1 cellular context compared by ENCODE assay signal in genomic region chr10:127908958-127909267, GRCh38.
TF ChIP-seq lines count a peak whose summit lies in the region.

No MANE protein-coding gene starts in this region.

TF ChIP-seq in WTC11, 78 proteins besides CTCF, POLR2A, EP300 and RAD21 (continued from another document):
- TF ChIP-seq ZNF532 (CRISPR knock-in tag; IDR thresholded peaks at IDR 0.05; ENCODE audit: borderline replicate concordance) (no peak), EMX1 (CRISPR knock-in tag; IDR thresholded peaks at IDR 0.05) (no peak), MAX (CRISPR knock-in tag; IDR thresholded peaks at IDR 0.05) (no peak), RORB (CRISPR knock-in tag; IDR thresholded peaks at IDR 0.05) (no peak), ELF4 (CRISPR knock-in tag; IDR thresholded peaks at IDR 0.05; ENCODE audit: low read depth) (no peak), ATF2 (CRISPR knock-in tag; IDR thresholded peaks at IDR 0.05; ENCODE audit: borderline replicate concordance, low read depth) (no peak), JUN (CRISPR knock-in tag; IDR thresholded peaks at IDR 0.05) (no peak), OVOL2 (CRISPR knock-in tag; IDR thresholded peaks at IDR 0.05; ENCODE audit: borderline replicate concordance) (no peak), ESRRA (CRISPR knock-in tag; IDR thresholded peaks at IDR 0.05; ENCODE audit: borderline replicate concordance) (no peak), ATF3 (CRISPR knock-in tag; conservative IDR thresholded peaks at IDR 0.05) (no peak), ATF6 (CRISPR knock-in tag; IDR thresholded peaks at IDR 0.05) (no peak), NR1H2 (CRISPR knock-in tag; IDR thresholded peaks at IDR 0.05) (no peak), CREM (CRISPR knock-in tag; IDR thresholded peaks at IDR 0.05) (no peak), NR3C1 (CRISPR knock-in tag; conservative IDR thresholded peaks at IDR 0.05; ENCODE audit: low read depth) (no peak), E2F4 (CRISPR knock-in tag; IDR thresholded peaks at IDR 0.05; ENCODE audit: borderline replicate concordance, low read depth) (no peak), GTF2I (CRISPR knock-in tag; conservative IDR thresholded peaks at IDR 0.05) (no peak)
